In genomic region chr18:63098014-63098981, GRCh38 we compare ENCODE assay signal across 8 cellular contexts.
DNase-seq lines count a peak whose midpoint lies in the region; ATAC-seq and TF ChIP-seq lines count a peak whose summit lies in the region.

No MANE protein-coding gene starts in this region.

- no peaks in the 10 kb centered on the region for H3K36me3 Mint-ChIP-seq in stimulated activated naive CD8-positive, alpha-beta T cell treated with anti-CD3 and anti-CD28 coated beads, Interleukin-15, Interleukin-2, amounts not matched to agents 100 ng/mL and 50 ng/mL, for 24 hours (ENCODE audit: low read depth)

- ATAC-seq in HG03108 (IDR thresholded peaks at IDR 0.05; ENCODE audit: unreplicated experiment) (peak; percentile 46), foreskin keratinocyte (no peak)

- peak overlapping the region; percentile 50 for H3K4me3 Mint-ChIP-seq in stimulated activated naive CD8-positive, alpha-beta T cell treated with anti-CD3 and anti-CD28 coated beads, Interleukin-15, Interleukin-2, amounts not matched to agents 100 ng/mL and 50 ng/mL, for 24 hours

- no peaks in the 10 kb centered on the region for H3K4me1 ChIP-seq in foreskin keratinocyte

- peaks cover 52% of the 10 kb centered on the region for H3K4me1 Mint-ChIP-seq in stimulated activated naive CD8-positive, alpha-beta T cell treated with anti-CD3 and anti-CD28 coated beads, Interleukin-15, Interleukin-2, amounts not matched to agents 100 ng/mL and 50 ng/mL, for 24 hours (ENCODE audit: low read depth)

- no peak for TF ChIP-seq CTCF in foreskin keratinocyte (conservative IDR thresholded peaks at IDR 0.05)

- H3K27ac ChIP-seq in foreskin keratinocyte: no peak overlapping the region

- DNase-seq in activated T-cell treated with anti-CD3 and anti-CD28 coated beads for 1 hour (ENCODE audit: low read depth) (peak; percentile 12), activated T-cell treated with anti-CD3 and anti-CD28 coated beads for 4 hours (no peak), foreskin keratinocyte (no peak), NCI-H1048 (lab: John Stamatoyannopoulos, UW) (no peak), NCI-H526 treated with DMSO at 0.1 percent for 48 hours (lab: John Stamatoyannopoulos, UW) (no peak)
- DNase-seq in activated CD4-positive, alpha-beta T cell treated with anti-CD3 and anti-CD28 coated beads, Interleukin-2, amount 50 U/mL, for 48 hours: peak; percentile 42 to 57

- no peaks in the 10 kb centered on the region for H3K9me3 Mint-ChIP-seq in stimulated activated naive CD8-positive, alpha-beta T cell treated with anti-CD3 and anti-CD28 coated beads, Interleukin-15, Interleukin-2, amounts not matched to agents 100 ng/mL and 50 ng/mL, for 24 hours

- peaks cover 15% of the 10 kb centered on the region for H3K27me3 ChIP-seq in foreskin keratinocyte

- peak overlapping the region; percentile 82 for H3K27ac Mint-ChIP-seq in stimulated activated naive CD8-positive, alpha-beta T cell treated with anti-CD3 and anti-CD28 coated beads, Interleukin-15, Interleukin-2, amounts not matched to agents 100 ng/mL and 50 ng/mL, for 24 hours

- H3K27me3 Mint-ChIP-seq in stimulated activated naive CD8-positive, alpha-beta T cell treated with anti-CD3 and anti-CD28 coated beads, Interleukin-15, Interleukin-2, amounts not matched to agents 100 ng/mL and 50 ng/mL, for 24 hours: peaks cover 7% of the 10 kb centered on the region

Comparison
In these comparisons a context has a peak if more than half of its experiments do, and no peak if none do; other contexts are left out.
1. DNase-seq: peak in activated T-cell treated with anti-CD3 and anti-CD28 coated beads for 1 hour (single experiment) and activated CD4-positive, alpha-beta T cell treated with anti-CD3 and anti-CD28 coated beads, Interleukin-2, amount 50 U/mL, for 48 hours (2 of 2); none in activated T-cell treated with anti-CD3 and anti-CD28 coated beads for 4 hours (single experiment), foreskin keratinocyte (0 of 2), NCI-H1048 (single experiment) and NCI-H526 treated with DMSO at 0.1 percent for 48 hours (single experiment).